In genomic region chr7:30413864-30414263, GRCh38 we compare ENCODE assay signal across 22 cellular contexts.
"Had no signal": no experiment of that assay in that cellular context is flagged by ENCODE, and none has a peak within 500 bp of the region (broad histone marks: within the 10 kb centered on the region; RNA-seq: fewer than 3 reads in every experiment).

No MANE protein-coding gene starts in this region.

- H3K27ac Mint-ChIP-seq: immature natural killer cell, natural killer cell had no signal

- H3K4me1 ChIP-seq: pancreas, transverse colon, vagina had no signal

- H3K27me3 Mint-ChIP-seq: stimulated activated naive CD8-positive, alpha-beta T cell treated with anti-CD3 and anti-CD28 coated beads, Interleukin-15, amount 100 ng/mL, for 72 hours had no signal

- H3K27ac ChIP-seq: gastrocnemius medialis, lower lobe of right lung, neutrophil, pancreas, right lobe of liver, suprapubic skin, transverse colon, vagina had no signal

- H3K4me1 Mint-ChIP-seq: immature natural killer cell; natural killer cell; stimulated activated naive CD8-positive, alpha-beta T cell treated with anti-CD3 and anti-CD28 coated beads, Interleukin-15, amount 100 ng/mL, for 72 hours had no signal

- FAIRE-seq: colon, pancreas, small intestine had no signal

- ATAC-seq: stimulated activated naive CD8-positive, alpha-beta T cell treated with anti-CD3 and anti-CD28 coated beads, Interleukin-15, amount 100 ng/mL, for 72 hours had no signal

- H3K4me3 Mint-ChIP-seq: immature natural killer cell; natural killer cell; stimulated activated naive CD8-positive, alpha-beta T cell treated with anti-CD3 and anti-CD28 coated beads, Interleukin-15, amount 100 ng/mL, for 72 hours had no signal

- H3K36me3 ChIP-seq: gastrocnemius medialis, lower lobe of right lung, neutrophil, pancreas, right lobe of liver, suprapubic skin, transverse colon, vagina had no signal

- H3K4me3 ChIP-seq: dorsolateral prefrontal cortex, gastrocnemius medialis, lower lobe of right lung, pancreas, right lobe of liver, suprapubic skin, transverse colon, vagina had no signal

- H3K9me3 ChIP-seq: gastrocnemius medialis, neutrophil, pancreas, suprapubic skin, transverse colon, vagina had no signal

- H3K9me3 Mint-ChIP-seq: immature natural killer cell, natural killer cell had no signal

- DNase-seq: dorsolateral prefrontal cortex; effector CD4-positive, alpha-beta T cell; foreskin fibroblast; immature natural killer cell; left colon; left ventricle myocardium superior; lower lobe of right lung; natural killer cell; right lobe of liver; small intestine; stimulated activated CD4-positive, alpha-beta T cell treated with anti-CD3 and anti-CD28 coated beads, Interleukin-1b, Interleukin-23, amount 100 ng/mL, for 48 hours; stimulated activated CD4-positive, alpha-beta T cell treated with anti-CD3 and anti-CD28 coated beads, Interleukin-4, amount 100 ng/mL, for 1 hour; stimulated activated CD8-positive, alpha-beta memory T cell treated with anti-CD3 and anti-CD28 coated beads, Interleukin-4, amount 100 ng/mL, for 48 hours; stimulated activated naive CD4-positive, alpha-beta T cell; stimulated activated naive CD8-positive, alpha-beta T cell treated with anti-CD3 and anti-CD28 coated beads, Interleukin-15, amount 100 ng/mL, for 72 hours; transverse colon had no signal

- H3K36me3 Mint-ChIP-seq: natural killer cell had no signal

- H3K27me3 ChIP-seq: dorsolateral prefrontal cortex, gastrocnemius medialis, neutrophil, pancreas, right lobe of liver, suprapubic skin, transverse colon, vagina had no signal
